Comparison of ENCODE assay signal across 8 cellular contexts in the genomic region with DNA sequence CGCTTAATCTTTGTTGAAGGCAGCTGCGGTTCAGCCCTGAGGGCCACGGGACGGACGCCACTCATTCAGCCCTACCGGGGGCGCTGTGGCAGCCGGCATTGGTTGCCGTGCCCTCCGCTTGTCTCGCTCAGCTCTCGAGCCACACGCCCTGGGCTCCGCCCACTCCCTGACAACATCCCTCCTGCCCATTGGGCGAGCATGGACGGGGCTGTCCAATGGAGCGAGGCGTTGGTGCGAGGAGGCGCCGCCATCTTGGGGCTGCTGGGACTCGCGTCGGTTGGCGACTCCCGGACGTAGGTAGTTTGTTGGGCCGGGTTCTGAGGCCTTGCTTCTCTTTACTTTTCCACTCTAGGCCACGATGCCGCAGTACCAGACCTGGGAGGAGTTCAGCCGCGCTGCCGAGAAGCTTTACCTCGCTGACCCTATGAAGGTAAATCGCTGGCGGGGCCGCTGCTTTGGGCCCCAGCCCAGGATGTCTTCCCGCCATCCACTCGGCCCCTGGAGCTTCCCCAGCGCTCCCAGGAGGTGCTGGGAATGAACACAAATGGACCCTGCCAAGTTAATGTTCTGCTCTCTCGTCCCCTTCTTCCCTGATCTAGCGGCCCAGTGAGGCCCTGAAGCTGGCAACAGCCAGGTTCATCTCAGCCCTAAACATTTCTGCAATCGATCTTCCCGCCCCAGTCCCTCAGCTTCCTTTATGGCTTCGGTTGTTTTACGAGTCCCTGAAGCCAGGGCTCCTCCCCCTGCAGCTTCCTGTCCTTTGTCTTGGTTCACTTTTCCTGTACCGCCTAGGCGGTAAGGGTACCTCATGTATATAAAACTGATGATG. TPM values are rescaled to one million over a fixed set of nuclear protein-coding genes. Genes with fewer than 3 reads are reported as not detected.
DNase-seq lines count a peak whose midpoint lies in the region; ATAC-seq and TF ChIP-seq lines count a peak whose summit lies in the region.

TSS of gene SRP9 (plus strand) at position 244 of the 829 bp plus-strand sequence. CDS start at position 359, 115 bp downstream.

- peaks cover 50% of the 10 kb centered on the region for H3K79me2 ChIP-seq in osteoblast (ENCODE audit: insufficient read depth, low read length)

- no peak within 1 kb of the TSS for H3K27ac Mint-ChIP-seq in activated naive CD8-positive, alpha-beta T cell treated with anti-CD3 and anti-CD28 coated beads for 36 hours
- H3K27ac Mint-ChIP-seq in glutamatergic neuron (ENCODE audit: unreplicated experiment): no peak within 1 kb of the TSS

- no peak within 1 kb of the TSS for H3K4me3 Mint-ChIP-seq in activated naive CD8-positive, alpha-beta T cell treated with anti-CD3 and anti-CD28 coated beads for 36 hours
- H3K4me3 Mint-ChIP-seq in glutamatergic neuron (ENCODE audit: unreplicated experiment): no peak within 1 kb of the TSS

- DNase-seq in NCI-H1092 (lab: John Stamatoyannopoulos, UW) (peak; percentile 100), glutamatergic neuron (peak; percentile 99), osteoblast (ENCODE audit: insufficient read length, low spot score, missing footprints) (peak; percentile 97)
- peak; percentile 99 for DNase-seq in activated naive CD8-positive, alpha-beta T cell treated with anti-CD3 and anti-CD28 coated beads for 36 hours

- H3K9me3 Mint-ChIP-seq in activated naive CD8-positive, alpha-beta T cell treated with anti-CD3 and anti-CD28 coated beads for 36 hours: peaks cover 2% of the 10 kb centered on the region
- H3K9me3 Mint-ChIP-seq in glutamatergic neuron (ENCODE audit: unreplicated experiment): peaks cover 6% of the 10 kb centered on the region

- peak within 1 kb of the TSS; percentile 76 for H3K27ac ChIP-seq in osteoblast (ENCODE audit: low read depth, low read length)
- peak within 1 kb of the TSS; percentile 100 for H3K27ac ChIP-seq in thymus (ENCODE audit: low read depth)

- no peaks in the 10 kb centered on the region for H3K9me3 ChIP-seq in osteoblast (ENCODE audit: low read depth, low read length)
- no peaks in the 10 kb centered on the region for H3K9me3 ChIP-seq in thymus (ENCODE audit: control insufficient read depth)

- peaks cover 29% of the 10 kb centered on the region for H3K36me3 Mint-ChIP-seq in activated naive CD8-positive, alpha-beta T cell treated with anti-CD3 and anti-CD28 coated beads for 36 hours
- no peaks in the 10 kb centered on the region for H3K36me3 Mint-ChIP-seq in glutamatergic neuron (ENCODE audit: unreplicated experiment)

- TF ChIP-seq CTCF in glutamatergic neuron (IDR thresholded peaks at IDR 0.05; ENCODE audit: partially characterized antibody, unreplicated experiment): peak; percentile 84
- TF ChIP-seq CTCF in osteoblast (IDR thresholded peaks at IDR 0.05; ENCODE audit: extremely low read depth, low read depth, low read length): peak; percentile 89

- ATAC-seq in HG02610 (IDR thresholded peaks at IDR 0.05; ENCODE audit: unreplicated experiment) (peak; percentile 99), SK-N-SH treated with all-trans-retinoic acid at 6 μM for 48 hours (peak; percentile 98)

- H3K4me3 ChIP-seq in osteoblast (ENCODE audit: insufficient read depth, low read length) (peak within 1 kb of the TSS; percentile 80), thymus (ENCODE audit: low read length) (peak within 1 kb of the TSS; percentile 81)

- peaks cover 29% of the 10 kb centered on the region for H3K4me1 Mint-ChIP-seq in activated naive CD8-positive, alpha-beta T cell treated with anti-CD3 and anti-CD28 coated beads for 36 hours
- peaks cover 17% of the 10 kb centered on the region for H3K4me1 Mint-ChIP-seq in glutamatergic neuron (ENCODE audit: low read depth, unreplicated experiment)

- H3K36me3 ChIP-seq in osteoblast (ENCODE audit: insufficient read depth, low read length) (no peaks in the 10 kb centered on the region), thymus (ENCODE audit: control insufficient read depth, insufficient read depth) (no peaks in the 10 kb centered on the region)

- H3K4me1 ChIP-seq in osteoblast (ENCODE audit: insufficient read depth, low read length): peaks cover 25% of the 10 kb centered on the region
- H3K4me1 ChIP-seq in thymus (ENCODE audit: control insufficient read depth, insufficient read depth, low read length): peaks cover 10% of the 10 kb centered on the region

- peak; percentile 35 for TF ChIP-seq POLR2A in GM10847 (IDR thresholded peaks at IDR 0.05; ENCODE audit: extremely low read depth, insufficient read length)

- peak within 1 kb of the TSS; percentile 85 for H3K4me2 ChIP-seq in osteoblast (ENCODE audit: insufficient read depth, low read length)

- peaks cover 20% of the 10 kb centered on the region for H4K20me1 ChIP-seq in osteoblast (ENCODE audit: insufficient read depth, low read length)

- H2AFZ ChIP-seq in osteoblast (ENCODE audit: low read length): peak within 1 kb of the TSS; percentile 94

- H3K27me3 ChIP-seq in osteoblast (ENCODE audit: insufficient read depth, low read length) (no peaks in the 10 kb centered on the region), thymus (ENCODE audit: control insufficient read depth, insufficient read depth) (no peaks in the 10 kb centered on the region)

- WGBS in thymus: under 1% methylated on average over 48 of the region's 48 CpGs

- no peaks in the 10 kb centered on the region for H3K27me3 Mint-ChIP-seq in activated naive CD8-positive, alpha-beta T cell treated with anti-CD3 and anti-CD28 coated beads for 36 hours
- H3K27me3 Mint-ChIP-seq in glutamatergic neuron (ENCODE audit: unreplicated experiment): peaks cover 2% of the 10 kb centered on the region

TF ChIP-seq in SK-N-SH treated with all-trans-retinoic acid at 6 μM for 48 hours, 23 proteins besides CTCF, POLR2A, EP300 and RAD21:
- no peak for TF ChIP-seq SNAI2 (CRISPR knock-in tag; IDR thresholded peaks at IDR 0.05)
- no peak for TF ChIP-seq ARNTL (CRISPR knock-in tag; IDR thresholded peaks at IDR 0.05; ENCODE audit: borderline replicate concordance, low read depth)
- TF ChIP-seq ZFP3 (CRISPR knock-in tag; IDR thresholded peaks at IDR 0.05): 0 out of 2 replicates have a peak, but pooled peaks have one; percentile 42
- no peak for TF ChIP-seq TCF4 (CRISPR knock-in tag; IDR thresholded peaks at IDR 0.05; ENCODE audit: borderline replicate concordance)

RNA-seq across cellular contexts. Expression of gene SRP9, which starts in this region (rescaled TPM):
- total RNA-seq in activated naive CD8-positive, alpha-beta T cell treated with anti-CD3 and anti-CD28 coated beads for 36 hours: 100 to 1,000 TPM; 335 to 350 TPM
- total RNA-seq in glutamatergic neuron (ENCODE audit: unreplicated experiment): 364 TPM
- total RNA-seq in osteoblast: 174 and 178 TPM in 2 replicates
- polyA plus RNA-seq in thymus: 362 TPM

Comparison
In these comparisons a context has a peak if more than half of its experiments do, and no peak if none do; other contexts are left out.
1. Peak in every context shown above with its lines: DNase-seq, ATAC-seq, H3K4me3 ChIP-seq and H3K27ac ChIP-seq.